In the genomic region with DNA sequence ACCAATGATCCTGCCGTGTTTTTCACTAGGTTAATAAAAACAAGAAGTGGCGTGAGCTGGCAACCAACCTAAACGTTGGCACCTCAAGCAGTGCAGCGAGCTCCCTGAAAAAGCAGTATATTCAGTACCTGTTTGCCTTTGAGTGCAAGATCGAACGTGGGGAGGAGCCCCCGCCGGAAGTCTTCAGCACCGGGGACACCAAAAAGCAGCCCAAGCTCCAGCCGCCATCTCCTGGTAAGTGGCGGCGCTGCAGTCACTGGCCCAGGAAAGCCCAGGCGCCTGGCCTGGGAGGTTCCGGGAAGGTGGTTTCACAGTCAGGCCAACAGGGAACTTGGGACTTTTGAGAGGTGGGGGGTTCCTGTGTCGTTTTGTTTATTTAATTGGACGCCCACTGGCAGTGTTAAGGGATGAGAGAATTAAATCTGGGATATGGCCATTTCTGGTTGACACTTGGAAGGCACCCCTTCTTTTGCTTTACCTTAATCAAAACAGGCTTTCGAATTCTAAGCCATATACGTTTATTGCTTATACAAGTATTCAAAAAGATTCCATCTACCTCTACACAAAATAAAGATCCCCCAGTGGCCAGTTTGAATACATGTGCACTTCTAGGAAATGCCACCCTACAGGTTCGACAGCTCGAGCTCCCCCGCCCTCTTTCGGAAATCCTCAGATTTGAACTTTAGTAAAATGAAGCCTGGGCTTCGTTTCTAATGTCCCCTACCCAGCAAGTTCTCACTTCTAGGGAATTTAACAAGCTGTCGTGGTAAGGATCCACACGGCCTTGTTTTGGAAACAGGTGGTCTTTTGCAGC, we compare ENCODE assay signal across 1 cellular context.
TF ChIP-seq lines count a peak whose summit lies in the region.

No MANE protein-coding gene starts in this region.

TF ChIP-seq in HEK293, 187 proteins besides CTCF, POLR2A, EP300 and RAD21 (continued from another document):
- TF ChIP-seq, protein P1, sequence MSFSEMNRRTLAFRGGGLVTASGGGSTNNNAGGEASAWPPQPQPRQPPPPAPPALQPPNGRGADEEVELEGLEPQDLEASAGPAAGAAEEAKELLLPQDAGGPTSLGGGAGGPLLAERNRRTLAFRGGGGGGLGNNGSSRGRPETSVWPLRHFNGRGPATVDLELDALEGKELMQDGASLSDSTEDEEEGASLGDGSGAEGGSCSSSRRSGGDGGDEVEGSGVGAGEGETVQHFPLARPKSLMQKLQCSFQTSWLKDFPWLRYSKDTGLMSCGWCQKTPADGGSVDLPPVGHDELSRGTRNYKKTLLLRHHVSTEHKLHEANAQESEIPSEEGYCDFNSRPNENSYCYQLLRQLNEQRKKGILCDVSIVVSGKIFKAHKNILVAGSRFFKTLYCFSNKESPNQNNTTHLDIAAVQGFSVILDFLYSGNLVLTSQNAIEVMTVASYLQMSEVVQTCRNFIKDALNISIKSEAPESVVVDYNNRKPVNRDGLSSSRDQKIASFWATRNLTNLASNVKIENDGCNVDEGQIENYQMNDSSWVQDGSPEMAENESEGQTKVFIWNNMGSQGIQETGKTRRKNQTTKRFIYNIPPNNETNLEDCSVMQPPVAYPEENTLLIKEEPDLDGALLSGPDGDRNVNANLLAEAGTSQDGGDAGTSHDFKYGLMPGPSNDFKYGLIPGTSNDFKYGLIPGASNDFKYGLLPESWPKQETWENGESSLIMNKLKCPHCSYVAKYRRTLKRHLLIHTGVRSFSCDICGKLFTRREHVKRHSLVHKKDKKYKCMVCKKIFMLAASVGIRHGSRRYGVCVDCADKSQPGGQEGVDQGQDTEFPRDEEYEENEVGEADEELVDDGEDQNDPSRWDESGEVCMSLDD (tag by site-specific recombination; IDR thresholded peaks at IDR 0.05): 0 out of 2 replicates have a peak, but pooled peaks have one; percentile 33
- TF ChIP-seq ZNF660 (tag by site-specific recombination; IDR thresholded peaks at IDR 0.05) (no peak), ZBTB20 (tag by site-specific recombination; IDR thresholded peaks at IDR 0.05) (no peak), ZNF37A (tag by site-specific recombination; IDR thresholded peaks at IDR 0.05) (no peak), REST (tag by site-specific recombination; IDR thresholded peaks at IDR 0.05) (peak; percentile 88), ZNF335 (tag by site-specific recombination; conservative IDR thresholded peaks at IDR 0.05) (no peak), SCRT2 (tag by site-specific recombination; IDR thresholded peaks at IDR 0.05) (0 out of 2 replicates have a peak, but pooled peaks have one; percentile 10), ZNF2 (tag by site-specific recombination; IDR thresholded peaks at IDR 0.05) (peak; percentile 76; the same call in 1 of the 2 replicates)
